In genomic region chr11:119092880-119093665, GRCh38 we compare ENCODE assay signal across 8 cellular contexts. TPM values are rescaled to one million over a fixed set of nuclear protein-coding genes. Genes with fewer than 3 reads are reported as not detected.
A peak's percentile ranks its signal among the peaks of the same experiment; 100 is the strongest.
DNase-seq lines count a peak whose midpoint lies in the region; ATAC-seq and TF ChIP-seq lines count a peak whose summit lies in the region.

No MANE protein-coding gene starts in this region.

- 55 to 58% methylated on average over 12 of the region's 12 CpGs for WGBS in heart right ventricle, 2 donors

- H3K4me1 Mint-ChIP-seq in activated CD8-positive, alpha-beta T cell treated with anti-CD3 and anti-CD28 coated beads, Interleukin-2, amount 10 ng/mL, durations not matched to agents 7 days and 5 days (ENCODE audit: low read depth), result peaks cover 46% of the 10 kb centered on the region

- H3K36me3 Mint-ChIP-seq in activated CD8-positive, alpha-beta T cell treated with anti-CD3 and anti-CD28 coated beads, Interleukin-2, amount 10 ng/mL, durations not matched to agents 7 days and 5 days (ENCODE audit: low read depth), result peaks cover 65% of the 10 kb centered on the region

- H3K4me1 ChIP-seq in heart right ventricle (peaks cover 10 to 41% (median 24%) of the 10 kb centered on the region in 9 donors), right atrium auricular region (peaks cover 0 to 26% of the 10 kb centered on the region in 2 donors), iPS-18a (ENCODE audit: control insufficient read depth, low read depth, low read length) (peaks cover 17% of the 10 kb centered on the region), upper lobe of right lung (peaks cover 16% of the 10 kb centered on the region)

- H3K4me3 ChIP-seq in heart right ventricle, result peak overlapping the region in 6 of 10 donors; percentile 5 to 98 (median 84)
- no peak overlapping the region for H3K4me3 ChIP-seq in right atrium auricular region
- H3K4me3 ChIP-seq in iPS-18a (ENCODE audit: low read length), result peak overlapping the region; percentile 92
- peak overlapping the region; percentile 77 for H3K4me3 ChIP-seq in upper lobe of right lung

- CTCF ChIA-PET in activated CD8-positive, alpha-beta T cell treated with anti-CD3 and anti-CD28 coated beads, Interleukin-2, amount 10 ng/mL, durations not matched to agents 7 days and 5 days (lab: Charles Lee), result interaction anchor here (1.2 kb wide), 1 partner anchor 9 kb away, joined by 5 read pairs; no protein-coding TSS in a partner anchor

- peak overlapping the region; percentile 97 for H3K9ac ChIP-seq in iPS-18a (ENCODE audit: low read length)

- H3K27me3 ChIP-seq in heart right ventricle (no peaks in the 10 kb centered on the region), right atrium auricular region (no peaks in the 10 kb centered on the region), iPS-18a (ENCODE audit: control insufficient read depth, insufficient read depth, low read length) (no peaks in the 10 kb centered on the region), upper lobe of right lung (no peaks in the 10 kb centered on the region)

- H3K27ac ChIP-seq in heart right ventricle, result peak overlapping the region in 4 of 10 donors; percentile 93 to 95 (median 94)
- no peak overlapping the region for H3K27ac ChIP-seq in right atrium auricular region
- no peak overlapping the region for H3K27ac ChIP-seq in iPS-18a (ENCODE audit: low read length)
- peak overlapping the region; percentile 90 for H3K27ac ChIP-seq in upper lobe of right lung

- H3K9me3 Mint-ChIP-seq in activated CD8-positive, alpha-beta T cell treated with anti-CD3 and anti-CD28 coated beads, Interleukin-2, amount 10 ng/mL, durations not matched to agents 7 days and 5 days (ENCODE audit: insufficient read depth), result no peaks in the 10 kb centered on the region

- no peaks in the 10 kb centered on the region for H3K9me3 ChIP-seq in heart right ventricle
- H3K9me3 ChIP-seq in right atrium auricular region, result no peaks in the 10 kb centered on the region
- H3K9me3 ChIP-seq in iPS-18a (ENCODE audit: control insufficient read depth, low read depth, low read length), result no peaks in the 10 kb centered on the region
- no peaks in the 10 kb centered on the region for H3K9me3 ChIP-seq in upper lobe of right lung

- peak overlapping the region; percentile 88 for H3K27ac Mint-ChIP-seq in activated CD8-positive, alpha-beta T cell treated with anti-CD3 and anti-CD28 coated beads, Interleukin-2, amount 10 ng/mL, durations not matched to agents 7 days and 5 days

- peaks cover 0 to 59% (median 15%) of the 10 kb centered on the region in 9 donors for H3K36me3 ChIP-seq in heart right ventricle
- H3K36me3 ChIP-seq in right atrium auricular region, result peaks cover 23% of the 10 kb centered on the region
- H3K36me3 ChIP-seq in iPS-18a (ENCODE audit: control insufficient read depth, low read depth, low read length), result peaks cover 42% of the 10 kb centered on the region
- peaks cover 21% of the 10 kb centered on the region for H3K36me3 ChIP-seq in upper lobe of right lung

- no peak for DNase-seq in heart right ventricle
- no peak for DNase-seq in right atrium auricular region (ENCODE audit: low spot score)
- no peak for DNase-seq in activated CD8-positive, alpha-beta T cell treated with anti-CD3 and anti-CD28 coated beads, Interleukin-2, amount 10 ng/mL, durations not matched to agents 7 days and 5 days
- no peak for DNase-seq in upper lobe of right lung
- DNase-seq in ureter (ENCODE audit: low spot score), result no peak
- DNase-seq in foreskin melanocyte, result no peak
- DNase-seq in SIG-M5 treated with dmso at 0.1 percent for 504 hours (lab: John Stamatoyannopoulos, UW; ENCODE audit: unreplicated experiment), result no peak

- H3K4me3 Mint-ChIP-seq in activated CD8-positive, alpha-beta T cell treated with anti-CD3 and anti-CD28 coated beads, Interleukin-2, amount 10 ng/mL, durations not matched to agents 7 days and 5 days, result peak overlapping the region; percentile 95

- intact Hi-C loops in heart right ventricle (cut with DNase I) (loop anchor here in 3 of 10 donors (10.0 kb wide), 2 partner anchors 102 to 222 kb away; partner anchors contain the start of gene MCAM (in 1 of the 3)), upper lobe of right lung (cut with DNase I) (no loop called here)

- TF ChIP-seq CTCF in heart right ventricle (IDR thresholded peaks at IDR 0.05) (no peak), right atrium auricular region (IDR thresholded peaks at IDR 0.05) (no peak), upper lobe of right lung (IDR thresholded peaks at IDR 0.05) (no peak)

- POLR2A ChIA-PET in activated CD8-positive, alpha-beta T cell treated with anti-CD3 and anti-CD28 coated beads, Interleukin-2, amount 10 ng/mL, durations not matched to agents 7 days and 5 days (lab: Charles Lee), result interaction anchor here (1.1 to 3.1 kb wide), 8 partner anchors 9 to 74 kb away, joined by 3 to 96 read pairs (median 10); partner anchors contain the start of genes C2CD2L, DPAGT1, HYOU1 and RPS25

- ATAC-seq in heart right ventricle (no peak), upper lobe of right lung (no peak)
- no peak for ATAC-seq in activated CD8-positive, alpha-beta T cell treated with anti-CD3 and anti-CD28 coated beads, Interleukin-2, amount 10 ng/mL, durations not matched to agents 7 days and 5 days

- H3K27me3 Mint-ChIP-seq in activated CD8-positive, alpha-beta T cell treated with anti-CD3 and anti-CD28 coated beads, Interleukin-2, amount 10 ng/mL, durations not matched to agents 7 days and 5 days (ENCODE audit: low read depth), result no peaks in the 10 kb centered on the region

RNA-seq across cellular contexts. Expression of gene HMBS, which starts 8.4 kb away (rescaled TPM):
- total RNA-seq in heart right ventricle (10 to 100 TPM; 14.3 to 24.9 (median 17.3) TPM), right atrium auricular region (10 to 100 TPM in 1 of 2 donors, 1 to 10 TPM in 1; 4.9 to 13.3 TPM), upper lobe of right lung (19.5 TPM), ureter (26.4 TPM)
- polyA plus RNA-seq in heart right ventricle, result 10 to 100 TPM; 33.0 to 39.7 TPM
- total RNA-seq in activated CD8-positive, alpha-beta T cell treated with anti-CD3 and anti-CD28 coated beads, Interleukin-2, amount 10 ng/mL, durations not matched to agents 7 days and 5 days, result 10 to 100 TPM; 31.0 to 32.5 TPM

RNA-seq across cellular contexts. Expression of gene DPAGT1, which starts 8.6 kb away (rescaled TPM):
- total RNA-seq in heart right ventricle (10 to 100 TPM in 9 of 10 donors, 1 to 10 TPM in 1; 8.6 to 23.2 (median 16.5) TPM), right atrium auricular region (10 to 100 TPM; 15.8 to 18.6 TPM), upper lobe of right lung (38.4 TPM), ureter (45.4 TPM)
- 10 to 100 TPM; 15.3 to 24.3 TPM for polyA plus RNA-seq in heart right ventricle
- 10 to 100 TPM; 52.5 to 57.7 TPM for total RNA-seq in activated CD8-positive, alpha-beta T cell treated with anti-CD3 and anti-CD28 coated beads, Interleukin-2, amount 10 ng/mL, durations not matched to agents 7 days and 5 days

RNA-seq across cellular contexts. Expression of gene C2CD2L, which starts 14.1 kb away (rescaled TPM):
- 10 to 100 TPM in 3 of 10 donors, 1 to 10 TPM in 7; 6.6 to 13.7 (median 8.4) TPM for total RNA-seq in heart right ventricle
- polyA plus RNA-seq in heart right ventricle, result 10 to 100 TPM in 1 of 2 donors, 1 to 10 TPM in 1; 6.1 to 11.6 TPM
- 10 to 100 TPM; 10.0 to 14.2 TPM for total RNA-seq in right atrium auricular region
- total RNA-seq in activated CD8-positive, alpha-beta T cell treated with anti-CD3 and anti-CD28 coated beads, Interleukin-2, amount 10 ng/mL, durations not matched to agents 7 days and 5 days, result 10 to 100 TPM; 33.2 to 35.2 TPM
- total RNA-seq in upper lobe of right lung, result 20.3 TPM
- 10.1 TPM for total RNA-seq in ureter

RNA-seq across cellular contexts. Expression of gene VPS11, which starts 25.5 kb away (rescaled TPM):
- total RNA-seq in heart right ventricle (10 to 100 TPM; 15.7 to 23.8 (median 21.5) TPM), right atrium auricular region (10 to 100 TPM; 22.0 to 23.7 TPM), upper lobe of right lung (41.5 TPM), ureter (38.6 TPM)
- polyA plus RNA-seq in heart right ventricle, result 10 to 100 TPM; 23.7 to 44.2 TPM
- total RNA-seq in activated CD8-positive, alpha-beta T cell treated with anti-CD3 and anti-CD28 coated beads, Interleukin-2, amount 10 ng/mL, durations not matched to agents 7 days and 5 days, result 10 to 100 TPM; 30.8 to 31.6 TPM

RNA-seq across cellular contexts. Expression of gene HINFP, which starts 28.3 kb away (rescaled TPM):
- total RNA-seq in heart right ventricle (10 to 100 TPM in 8 of 10 donors, 1 to 10 TPM in 2; 8.9 to 15.8 (median 11.5) TPM), right atrium auricular region (10 to 100 TPM; 11.2 to 18.1 TPM), upper lobe of right lung (25.2 TPM), ureter (28.8 TPM)
- 10 to 100 TPM in 1 of 2 donors, 1 to 10 TPM in 1; 8.6 to 18.1 TPM for polyA plus RNA-seq in heart right ventricle
- total RNA-seq in activated CD8-positive, alpha-beta T cell treated with anti-CD3 and anti-CD28 coated beads, Interleukin-2, amount 10 ng/mL, durations not matched to agents 7 days and 5 days, result 10 to 100 TPM; 36.1 to 40.9 TPM

Comparison
In these comparisons a context has a peak if more than half of its experiments do, and no peak if none do; other contexts are left out.
1. H3K4me3 ChIP-seq: peak in heart right ventricle (6 of 10), iPS-18a (single experiment) and upper lobe of right lung (single experiment); none in right atrium auricular region (0 of 2).